13 cellular contexts compared by ENCODE assay signal in the genomic region with DNA sequence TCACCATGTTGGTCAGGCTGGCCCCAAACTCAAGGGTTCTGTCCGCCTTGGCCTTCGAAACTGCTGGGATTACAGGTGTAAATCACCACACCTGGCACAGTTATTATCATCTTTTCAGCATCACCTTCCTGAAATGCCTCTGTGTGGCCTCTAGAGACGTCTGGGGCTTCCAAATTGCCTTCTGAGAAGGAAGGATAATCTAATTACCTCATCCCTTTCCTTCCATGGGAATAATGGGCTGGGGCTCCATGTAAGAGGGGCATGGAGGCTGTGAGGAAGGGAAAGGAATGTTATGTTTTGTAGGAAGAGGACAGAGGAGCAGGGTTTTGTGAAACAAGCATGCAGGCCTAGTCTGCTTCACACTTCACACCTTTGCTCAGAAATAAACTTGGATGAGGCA. TPM values are rescaled to one million over a fixed set of nuclear protein-coding genes. Genes with fewer than 3 reads are reported as not detected.
DNase-seq lines count a peak whose midpoint lies in the region; ATAC-seq and TF ChIP-seq lines count a peak whose summit lies in the region.
"Had no signal": no experiment of that assay in that cellular context is flagged by ENCODE, and none has a peak within 500 bp of the region (broad histone marks: within the 10 kb centered on the region; RNA-seq: fewer than 3 reads in every experiment).

No MANE protein-coding gene starts in this region.

- TF ChIP-seq CTCF in mesothelial cell of epicardium (IDR thresholded peaks at IDR 0.05; ENCODE audit: unreplicated experiment) = no peak

- H3K4me1 Mint-ChIP-seq in mesothelial cell of epicardium = peaks cover 4% of the 10 kb centered on the region
- H3K4me1 Mint-ChIP-seq: B cell had no signal

- H3K9me3 Mint-ChIP-seq in mesothelial cell of epicardium = peaks cover 5% of the 10 kb centered on the region
- H3K9me3 Mint-ChIP-seq: CD8-positive, alpha-beta T cell had no signal

- H3K36me3 Mint-ChIP-seq in mesothelial cell of epicardium = no peaks in the 10 kb centered on the region
- H3K36me3 Mint-ChIP-seq: CD8-positive, alpha-beta T cell had no signal

- peak overlapping the region; percentile 47 for H3K27ac Mint-ChIP-seq in mesothelial cell of epicardium
- H3K27ac Mint-ChIP-seq: B cell; CD8-positive, alpha-beta T cell had no signal

- DNase-seq in NCI-H82 (lab: John Stamatoyannopoulos, UW) = peak; percentile 45
- DNase-seq in NCI-H82 treated with DMSO at 0.1 percent for 48 hours (lab: John Stamatoyannopoulos, UW; ENCODE audit: unreplicated experiment) = no peak
- DNase-seq in dedifferentiated amniotic fluid mesenchymal stem cell (ENCODE audit: extremely low spot score) = peak; percentile 1
- no peak for DNase-seq in mesothelial cell of epicardium (ENCODE audit: low spot score in 2 of 2, unreplicated experiment in 2 of 2)
- no peak for DNase-seq in Ammon's horn (ENCODE audit: low spot score)
- no peak for DNase-seq in NCI-H748 (lab: John Stamatoyannopoulos, UW; ENCODE audit: unreplicated experiment)
- DNase-seq: Calu3; CD8-positive, alpha-beta T cell; DMS79 treated with DMSO at 0.1 percent for 48 hours; GF-D8 had no signal

- no peaks in the 10 kb centered on the region for H3K27me3 Mint-ChIP-seq in mesothelial cell of epicardium (ENCODE audit: low read depth)

- no peak for ATAC-seq in HG03354 (IDR thresholded peaks at IDR 0.05; ENCODE audit: poor library complexity, severe bottlenecking, unreplicated experiment)
- ATAC-seq: A549; CD8-positive, alpha-beta T cell had no signal

- H3K4me3 Mint-ChIP-seq in mesothelial cell of epicardium = no peak overlapping the region
- H3K4me3 Mint-ChIP-seq: B cell; CD8-positive, alpha-beta T cell had no signal

RNA-seq across cellular contexts. Expression of a gene that starts 22.2 kb away (rescaled TPM):
- 213 to 245 TPM (median 216 TPM) in 3 replicates for total RNA-seq in mesothelial cell of epicardium

Comparison
In these comparisons a context has a peak if more than half of its experiments do, and no peak if none do; other contexts are left out.
1. DNase-seq: peak in NCI-H82 (single experiment) and dedifferentiated amniotic fluid mesenchymal stem cell (single experiment); none in NCI-H82 treated with DMSO at 0.1 percent for 48 hours (single experiment), mesothelial cell of epicardium (0 of 2), Ammon's horn (single experiment) and NCI-H748 (single experiment).